In genomic region chr13:60981407-60981806, GRCh38 we compare ENCODE assay signal across 34 cellular contexts.
"Had no signal": no experiment of that assay in that cellular context is flagged by ENCODE, and none has a peak within 500 bp of the region (broad histone marks: within the 10 kb centered on the region; RNA-seq: fewer than 3 reads in every experiment).

No MANE protein-coding gene starts in this region.

- H3K4me3 ChIP-seq: MG63 had no signal

- H3K27me3 ChIP-seq: MG63 had no signal

- DNase-seq: Karpas-422, Kasumi-1, MG63, MV-4-11, NCI-H1048, NCI-H1092, NCI-H1092 treated with DMSO at 0.1 percent for 48 hours, NCI-H1105, NCI-H1105 treated with DMSO at 0.1 percent for 48 hours, NCI-H1417, NCI-H1417 treated with DMSO at 0.1 percent for 48 hours, NCI-H1436, NCI-H1436 treated with DMSO at 0.1 percent for 48 hours, NCI-H146, NCI-H1694, NCI-H1694 treated with DMSO at 0.1 percent for 48 hours, NCI-H187, NCI-H187 treated with DMSO at 0.1 percent for 48 hours, NCI-H1930, NCI-H2029, NCI-H2029 treated with DMSO at 0.1 percent for 48 hours, NCI-H2081, NCI-H2081 treated with DMSO at 0.1 percent for 48 hours, NCI-H2107, NCI-H2171, NCI-H2171 treated with DMSO at 0.1 percent for 48 hours, NCI-H2227 treated with DMSO at 0.1 percent for 48 hours, NCI-H226, NCI-H345, NCI-H446, NCI-H446 treated with DMSO at 0.1 percent for 48 hours, NCI-H510A, NCI-H510A treated with DMSO at 0.1 percent for 48 hours, NCI-H524 had no signal

- H3K9me3 ChIP-seq: MG63 had no signal

- H3K36me3 ChIP-seq: MG63 had no signal
